ENCODE assay signal across 9 cellular contexts in genomic region chr19:2089001-2089711, GRCh38. TPM values are rescaled to one million over a fixed set of nuclear protein-coding genes. Genes with fewer than 3 reads are reported as not detected.
DNase-seq lines count a peak whose midpoint lies in the region; ATAC-seq, FAIRE-seq and TF ChIP-seq lines count a peak whose summit lies in the region.
"Had no signal": no experiment of that assay in that cellular context is flagged by ENCODE, and none has a peak within 500 bp of the region (broad histone marks: within the 10 kb centered on the region; RNA-seq: fewer than 3 reads in every experiment).

No MANE protein-coding gene starts in this region.

- FAIRE-seq in kidney (lab: Jason Lieb, UNC): no peak

- no peak overlapping the region for H3K9ac ChIP-seq in kidney (ENCODE audit: low read length in 2 of 2)

- H3K4me3 ChIP-seq in left ventricle myocardium inferior: no peak overlapping the region
- H3K4me3 ChIP-seq in kidney (ENCODE audit: low read length in 2 of 2): no peak overlapping the region
- no peak overlapping the region for H3K4me3 ChIP-seq in upper lobe of right lung

- peak overlapping the region; percentile 71 for H3K27ac ChIP-seq in left ventricle myocardium inferior (replicated peaks)
- H3K27ac ChIP-seq in kidney (ENCODE audit: low read depth in 2 of 2, low read length in 2 of 2): no peak overlapping the region
- peak overlapping the region; percentile 60 for H3K27ac ChIP-seq in upper lobe of right lung

- peaks cover 8% of the 10 kb centered on the region for H3K36me3 ChIP-seq in left ventricle myocardium inferior
- H3K36me3 ChIP-seq in kidney (ENCODE audit: control insufficient read depth in 1 of 2, insufficient read depth in 2 of 2, low read length in 2 of 2): no peaks in the 10 kb centered on the region
- peaks cover 12% of the 10 kb centered on the region for H3K36me3 ChIP-seq in upper lobe of right lung

- ATAC-seq in upper lobe of right lung (no peak), GM21526 (IDR thresholded peaks at IDR 0.05; ENCODE audit: low FRiP score, unreplicated experiment) (no peak), HG03565 (IDR thresholded peaks at IDR 0.05; ENCODE audit: unreplicated experiment) (no peak)

- H3K4me1 ChIP-seq in left ventricle myocardium inferior (peaks cover 65% of the 10 kb centered on the region), kidney (ENCODE audit: control insufficient read depth in 1 of 2, insufficient read depth in 1 of 2, low read depth in 1 of 2, low read length in 2 of 2) (peaks cover 0 to 5% of the 10 kb centered on the region in 2 donors), upper lobe of right lung (peaks cover 76% of the 10 kb centered on the region)

- H3K27me3 ChIP-seq in left ventricle myocardium inferior (ENCODE audit: low read depth): no peaks in the 10 kb centered on the region
- no peaks in the 10 kb centered on the region for H3K27me3 ChIP-seq in upper lobe of right lung

- DNase-seq in left ventricle myocardium inferior (no peak), cardiac septum (ENCODE audit: low spot score) (no peak), UCSD-AML1 (lab: John Stamatoyannopoulos, UW; ENCODE audit: unreplicated experiment) (peak; percentile 23), kidney (peak; percentile 66), upper lobe of right lung (no peak), middle frontal gyrus (ENCODE audit: extremely low spot score, low spot score) (no peak)
- DNase-seq: stimulated activated CD4-positive, alpha-beta T cell treated with anti-CD3 and anti-CD28 coated beads, Interleukin-4, amount 100 ng/mL, for 24 hours had no signal

- H3K9me3 ChIP-seq in left ventricle myocardium inferior (replicated peaks) (no peaks in the 10 kb centered on the region), kidney (ENCODE audit: control insufficient read depth in 1 of 2, low read length in 2 of 2) (no peaks in the 10 kb centered on the region), upper lobe of right lung (no peaks in the 10 kb centered on the region)

- intact Hi-C loops in left ventricle myocardium inferior (cut with micrococcal nuclease) (no loop called here), cardiac septum (cut with DNase I) (no loop called here), kidney (cut with DNase I) (no loop called here), upper lobe of right lung (cut with DNase I) (no loop called here)

- TF ChIP-seq CTCF in left ventricle myocardium inferior (IDR thresholded peaks at IDR 0.05; ENCODE audit: borderline replicate concordance): no peak
- no peak for TF ChIP-seq CTCF in kidney (IDR thresholded peaks at IDR 0.05; ENCODE audit: borderline replicate concordance, extremely low read depth, insufficient read depth)
- no peak for TF ChIP-seq CTCF in upper lobe of right lung (IDR thresholded peaks at IDR 0.05)

RNA-seq across cellular contexts. Expression of gene MOB3A, which starts 7.0 kb away (rescaled TPM):
- 16.1 TPM for total RNA-seq in left ventricle myocardium inferior
- total RNA-seq in cardiac septum: 17.0 TPM
- total RNA-seq in kidney: 59.7 TPM
- polyA plus RNA-seq in kidney (ENCODE audit: insufficient read depth, low read depth, low replicate concordance): 16.9 TPM
- 58.8 TPM for total RNA-seq in upper lobe of right lung

RNA-seq across cellular contexts. Expression of gene IZUMO4, which starts 7.6 kb away (rescaled TPM):
- 2.8 TPM for total RNA-seq in left ventricle myocardium inferior
- 4.3 TPM for total RNA-seq in cardiac septum
- total RNA-seq in kidney: 4.3 TPM
- 8.9 TPM for polyA plus RNA-seq in kidney (ENCODE audit: insufficient read depth, low read depth, low replicate concordance)
- total RNA-seq in upper lobe of right lung: 6.8 TPM

RNA-seq across cellular contexts. Expression of gene MKNK2, which starts 38.1 kb away (rescaled TPM):
- total RNA-seq in left ventricle myocardium inferior (200 TPM), cardiac septum (122 TPM), kidney (190 TPM), upper lobe of right lung (314 TPM)
- 67.2 TPM for polyA plus RNA-seq in kidney (ENCODE audit: insufficient read depth, low read depth, low replicate concordance)

Comparison
In these comparisons a context has a peak if more than half of its experiments do, and no peak if none do; other contexts are left out.
1. DNase-seq: peak in UCSD-AML1 (single experiment) and kidney (single experiment); none in left ventricle myocardium inferior (single experiment), cardiac septum (single experiment), upper lobe of right lung (single experiment) and middle frontal gyrus (single experiment).
2. H3K27ac ChIP-seq: peak in left ventricle myocardium inferior (single experiment) and upper lobe of right lung (single experiment); none in kidney (0 of 2).